ENCODE assay signal across 13 cellular contexts in genomic region chr9:120873512-120873911, GRCh38. TPM values are rescaled to one million over a fixed set of nuclear protein-coding genes. Genes with fewer than 3 reads are reported as not detected.
DNase-seq lines count a peak whose midpoint lies in the region; ATAC-seq, FAIRE-seq and TF ChIP-seq lines count a peak whose summit lies in the region.
"Had no signal": no experiment of that assay in that cellular context is flagged by ENCODE, and none has a peak within 500 bp of the region (broad histone marks: within the 10 kb centered on the region; RNA-seq: fewer than 3 reads in every experiment).

No MANE protein-coding gene starts in this region.

- peaks cover 19% of the 10 kb centered on the region for H3K79me2 ChIP-seq in HCT116 (ENCODE audit: insufficient read depth, low read length)

- POLR2A ChIA-PET in A549 (lab: Yijun Ruan, JAX), result interaction anchor here (1.0 to 1.6 kb wide), 2 partner anchors 56 to 80 kb away, joined by 5 to 6 read pairs; partner anchors contain the start of gene FBXW2
- POLR2A ChIA-PET in HCT116 (lab: Charles Lee), result interaction anchor here (0.8 to 1.1 kb wide), 2 partner anchors 30 to 58 kb away, joined by 3 read pairs; no protein-coding TSS in a partner anchor
- POLR2A ChIA-PET in HEK293T (lab: Yijun Ruan, JAX), result interaction anchor here (1.3 kb wide), 2 partner anchors 16 to 80 kb away, joined by 3 to 5 read pairs; partner anchors contain the start of gene FBXW2

- BruUV-seq in HCT116 (replicated peaks; lab: Mats Ljungman, UMichigan), result no TSS peak

- H3K4me3 ChIP-seq in A549, result no peak overlapping the region
- H3K4me3 ChIP-seq in HCT116 (replicated peaks in 1 of 2; ENCODE audit: low read depth in 1 of 2, low read length in 2 of 2), result peak overlapping the region in 1 of 2 experiments; percentile 20; a peak in 1 of 4 replicates
- H3K4me3 ChIP-seq in RWPE2 (ENCODE audit: severe bottlenecking), result no peak overlapping the region
- no peak overlapping the region for H3K4me3 ChIP-seq in aorta (ENCODE audit: low read length in 2 of 2)
- H3K4me3 ChIP-seq: body of pancreas had no signal

- H3K9ac ChIP-seq in HCT116 (ENCODE audit: low read length), result peak overlapping the region; percentile 26

- intact Hi-C loops in HCT116 (cut with micrococcal nuclease) (no loop called here), aorta (cut with DNase I) (no loop called here)

- CTCF ChIA-PET in A549 (lab: Yijun Ruan, JAX), result interaction anchor here (2.0 to 2.7 kb wide), 2 partner anchors 27 to 63 kb away, joined by 5 to 14 read pairs; no protein-coding TSS in a partner anchor
- CTCF ChIA-PET in HCT116 (lab: Charles Lee), result interaction anchor here (0.9 kb wide), 1 partner anchor 68 kb away, joined by 3 read pairs; no protein-coding TSS in a partner anchor
- CTCF ChIA-PET in HEK293T (lab: Yijun Ruan, JAX), result interaction anchor here (0.6 kb wide), 1 partner anchor 50 kb away, joined by 3 read pairs; no protein-coding TSS in a partner anchor

- H3K4me2 ChIP-seq in A549 (peak overlapping the region; percentile 93), HCT116 (ENCODE audit: low read length) (peak overlapping the region; percentile 97)

- TF ChIP-seq POLR2A in A549 (IDR thresholded peaks at IDR 0.05; ENCODE audit: low read length), result no peak
- TF ChIP-seq POLR2A in HCT116 (IDR thresholded peaks at IDR 0.05; ENCODE audit: borderline replicate concordance, extremely low read depth, insufficient read depth, insufficient read length), result no peak

- DNase-seq in A549 (ENCODE audit: low read depth in 1 of 2, low spot score in 1 of 2), result peak; percentile 62 to 73
- peak; percentile 59 for DNase-seq in HCT116 (ENCODE audit: low read depth, low spot score)
- peak; percentile 94 for DNase-seq in RWPE2 (ENCODE audit: low spot score)
- DNase-seq in foreskin keratinocyte, result peak; percentile 84 to 92
- DNase-seq in NCI-H1417 treated with DMSO at 0.1 percent for 48 hours (lab: John Stamatoyannopoulos, UW), result no peak
- no peak for DNase-seq in HEK293T (ENCODE audit: extremely low spot score)
- DNase-seq in aorta, result no peak
- DNase-seq: head of caudate nucleus, NCI-H2107, posterior cingulate gyrus had no signal

- no peak overlapping the region for H2AFZ ChIP-seq in HCT116 (ENCODE audit: low read depth, low read length, poor library complexity, severe bottlenecking)

- H3K9me3 ChIP-seq in A549 (no peaks in the 10 kb centered on the region), HCT116 (ENCODE audit: control insufficient read depth in 1 of 2, insufficient read depth in 1 of 2, low read depth in 1 of 2, low read length in 2 of 2) (no peaks in the 10 kb centered on the region), RWPE2 (ENCODE audit: severe bottlenecking) (no peaks in the 10 kb centered on the region), aorta (ENCODE audit: control insufficient read depth, low read length) (no peaks in the 10 kb centered on the region)
- H3K9me3 ChIP-seq: body of pancreas had no signal

- TF ChIP-seq EP300 in A549 (IDR thresholded peaks at IDR 0.05), result no peak

- H3K4me1 ChIP-seq in A549 (peaks cover 49% of the 10 kb centered on the region), HCT116 (ENCODE audit: control insufficient read depth in 1 of 2, insufficient read depth in 2 of 2, low read length in 2 of 2) (peaks cover 47 to 63% of the 10 kb centered on the region in 2 experiments), RWPE2 (ENCODE audit: insufficient read depth, poor library complexity, severe bottlenecking) (peaks cover 29% of the 10 kb centered on the region), foreskin keratinocyte (peaks cover 9% of the 10 kb centered on the region), aorta (ENCODE audit: control insufficient read depth in 1 of 2, insufficient read depth in 2 of 2, low read length in 2 of 2) (no peaks in the 10 kb centered on the region)

- H3K27ac ChIP-seq in A549 (peak overlapping the region; percentile 99), HCT116 (ENCODE audit: low read depth, low read length) (peak overlapping the region; percentile 89), RWPE2 (ENCODE audit: poor library complexity, severe bottlenecking) (peak overlapping the region; percentile 97), foreskin keratinocyte (peak overlapping the region; percentile 1), aorta (ENCODE audit: low read depth in 1 of 2, low read length in 2 of 2) (no peak overlapping the region)
- H3K27ac ChIP-seq: body of pancreas, C4-2B had no signal

- no peaks in the 10 kb centered on the region for H3K9me2 ChIP-seq in HCT116 (ENCODE audit: insufficient read depth)

- no peak for TF ChIP-seq CTCF in A549 (IDR thresholded peaks at IDR 0.05)
- TF ChIP-seq CTCF in HCT116 (IDR thresholded peaks at IDR 0.05 in 2 of 3, conservative IDR thresholded peaks at IDR 0.05 in 1 of 3; ENCODE audit: borderline replicate concordance in 1 of 3, insufficient read depth in 1 of 3, low read depth in 2 of 3, low read length in 2 of 3), result no peak
- no peak for TF ChIP-seq CTCF in RWPE2 (IDR thresholded peaks at IDR 0.05; ENCODE audit: poor library complexity, severe bottlenecking)
- no peak for TF ChIP-seq CTCF in foreskin keratinocyte (conservative IDR thresholded peaks at IDR 0.05)

- TF ChIP-seq RAD21 in A549 (conservative IDR thresholded peaks at IDR 0.05 in 1 of 2, IDR thresholded peaks at IDR 0.05 in 1 of 2) (no peak), HCT116 (IDR thresholded peaks at IDR 0.05; ENCODE audit: low read depth) (no peak)

- no peaks in the 10 kb centered on the region for H4K20me1 ChIP-seq in HCT116 (ENCODE audit: insufficient read depth)

- no peak for ATAC-seq in A549
- ATAC-seq in HCT116, result peak; percentile 18; the same call in 1 of the 2 replicates
- ATAC-seq in RWPE2 (ENCODE audit: low read depth), result peak; percentile 66
- peak; percentile 62 for ATAC-seq in foreskin keratinocyte
- no peak for ATAC-seq in GM19463 (IDR thresholded peaks at IDR 0.05; ENCODE audit: unreplicated experiment)
- no peak for ATAC-seq in aorta (ENCODE audit: low FRiP score)
- ATAC-seq: body of pancreas had no signal

- no peak for FAIRE-seq in A549 (lab: Jason Lieb, UNC)

- RAD21 ChIA-PET in HCT116 (lab: Charles Lee; ENCODE audit: low non-redundant PET in 1 of 2, low total read pairs in 2 of 2, uncharacterized antibody in 2 of 2, unreplicated experiment in 2 of 2), result no interaction called here

- peaks cover 0 to 19% of the 10 kb centered on the region in 2 experiments; a peak in 1 of 4 replicates for H3K36me3 ChIP-seq in HCT116 (ENCODE audit: control insufficient read depth in 1 of 2, insufficient read depth in 2 of 2, low read length in 2 of 2)
- H3K36me3 ChIP-seq in RWPE2 (ENCODE audit: low read depth), result peaks cover 56% of the 10 kb centered on the region
- H3K36me3 ChIP-seq in aorta (ENCODE audit: control insufficient read depth in 1 of 2, insufficient read depth in 2 of 2, low read length in 1 of 2), result peaks cover 0 to 6% of the 10 kb centered on the region in 2 donors

- 17% methylated on average over 4 of the region's 4 CpGs for WGBS in A549 (ENCODE audit: missing lambda C conversion rate)
- 62 to 70% methylated on average over 4 of the region's 4 CpGs for WGBS in aorta, 2 donors

- H3K27me3 ChIP-seq in HCT116 (ENCODE audit: insufficient read depth, low read length) (no peaks in the 10 kb centered on the region), RWPE2 (ENCODE audit: insufficient read depth, poor library complexity, severe bottlenecking) (no peaks in the 10 kb centered on the region), foreskin keratinocyte (no peaks in the 10 kb centered on the region), aorta (ENCODE audit: control insufficient read depth in 1 of 2, insufficient read depth in 2 of 2, low read length in 1 of 2) (no peaks in the 10 kb centered on the region)
- H3K27me3 ChIP-seq: body of pancreas had no signal

TF ChIP-seq in A549, 52 proteins besides CTCF, POLR2A, EP300 and RAD21 (continues in another document):
- TF ChIP-seq GATA3 (IDR thresholded peaks at IDR 0.05; ENCODE audit: borderline replicate concordance), result peak; percentile 70; the same call in 1 of the 2 replicates

TF ChIP-seq in HCT116, 20 proteins besides CTCF, POLR2A, EP300 and RAD21 (continues in another document):
- 0 out of 2 replicates have a peak, but pooled peaks have one; percentile 26 for TF ChIP-seq ZFX (IDR thresholded peaks at IDR 0.05)

TF ChIP-seq in HEK293T, 16 proteins besides CTCF, POLR2A, EP300 and RAD21 (continues in another document):
- TF ChIP-seq FOXK2 (IDR thresholded peaks at IDR 0.05), result no peak
- no peak for TF ChIP-seq ZNF384 (IDR thresholded peaks at IDR 0.05)
- TF ChIP-seq CTBP1 (IDR thresholded peaks at IDR 0.05; ENCODE audit: borderline replicate concordance), result no peak

RNA-seq across cellular contexts. Expression of gene PHF19, which starts 3.5 kb away (rescaled TPM):
- polyA plus RNA-seq in A549 (2011; rRNA removed) (50.7 and 64.9 TPM in 2 replicates), A549 (2017; fragmentation: RNase III; extraction: RNeasy Plus Mini Kit Qiagen cat#74134 plus additional on column Dnase treatment) (102 to 105 TPM (median 104 TPM) in 3 replicates), foreskin keratinocyte (89.0 and 105 TPM in 2 replicates), aorta (10 to 100 TPM; 25.9 to 66.7 TPM)
- polyA plus RNA-seq in A549 (2012; cell fraction: cytosol; rRNA removed), result 185 and 190 TPM in 2 replicates
- polyA plus RNA-seq in A549 (2012; cell fraction: nucleus; rRNA removed), result 139 and 140 TPM in 2 replicates
- polyA minus RNA-seq in A549 (2011; rRNA and poly(A)+ RNA removed), result 103 and 110 TPM in 2 replicates
- total RNA-seq in HCT116 (2021; ENCODE audit: unreplicated experiment) (74.0 TPM), foreskin keratinocyte (67.2 and 82.1 TPM in 2 replicates), aorta (10 to 100 TPM; 40.1 to 62.3 TPM)
- 69.8 and 83.1 TPM in 2 replicates for polyA plus RNA-seq in HCT116 (2012)

RNA-seq across cellular contexts. Expression of gene PSMD5, which starts 30.8 kb away (rescaled TPM):
- polyA plus RNA-seq in A549 (2011; rRNA removed) (52.3 and 63.7 TPM in 2 replicates), A549 (2017; fragmentation: RNase III; extraction: RNeasy Plus Mini Kit Qiagen cat#74134 plus additional on column Dnase treatment) (34.6 to 42.4 TPM (median 40.0 TPM) in 3 replicates), foreskin keratinocyte (21.5 and 25.9 TPM in 2 replicates), aorta (10 to 100 TPM; 17.4 to 24.8 TPM)
- 19.4 and 22.8 TPM in 2 replicates for polyA plus RNA-seq in A549 (2012; cell fraction: cytosol; rRNA removed)
- 8.8 and 12.9 TPM in 2 replicates for polyA plus RNA-seq in A549 (2012; cell fraction: nucleus; rRNA removed)
- 17.1 and 17.5 TPM in 2 replicates for polyA minus RNA-seq in A549 (2011; rRNA and poly(A)+ RNA removed)
- total RNA-seq in HCT116 (2021; ENCODE audit: unreplicated experiment) (64.3 TPM), foreskin keratinocyte (44.8 and 46.2 TPM in 2 replicates), aorta (10 to 100 TPM; 41.2 to 44.8 TPM)
- polyA plus RNA-seq in HCT116 (2012), result 24.4 and 31.4 TPM in 2 replicates

RNA-seq across cellular contexts. Expression of gene TRAF1, which starts 53.1 kb away (rescaled TPM):
- 3.4 and 4.1 TPM in 2 replicates for polyA plus RNA-seq in A549 (2011; rRNA removed)
- polyA plus RNA-seq in A549 (2012; cell fraction: cytosol; rRNA removed), result 2.1 and 2.6 TPM in 2 replicates
- 8.0 and 8.1 TPM in 2 replicates for polyA plus RNA-seq in A549 (2012; cell fraction: nucleus; rRNA removed)
- polyA plus RNA-seq in A549 (2017; fragmentation: RNase III; extraction: RNeasy Plus Mini Kit Qiagen cat#74134 plus additional on column Dnase treatment), result 2.0 to 4.6 TPM (median 2.1 TPM) in 3 replicates
- polyA minus RNA-seq in A549 (2011; rRNA and poly(A)+ RNA removed), result 3.8 and 5.4 TPM in 2 replicates
- total RNA-seq in HCT116 (2021; ENCODE audit: unreplicated experiment), result 1.7 TPM
- 0.94 and 1.2 TPM in 2 replicates for polyA plus RNA-seq in HCT116 (2012)
- total RNA-seq in foreskin keratinocyte, result 0.78 and 0.99 TPM in 2 replicates
- 0.56 and 0.78 TPM in 2 replicates for polyA plus RNA-seq in foreskin keratinocyte
- total RNA-seq in aorta, result 10 to 100 TPM; 19.8 to 25.7 TPM
- 10 to 100 TPM; 10.5 to 43.3 TPM for polyA plus RNA-seq in aorta

Comparison
In these comparisons a context has a peak if more than half of its experiments do, and no peak if none do; other contexts are left out.
1. ATAC-seq: peak in HCT116 (single experiment), RWPE2 (single experiment) and foreskin keratinocyte (single experiment); none in A549 (0 of 2), GM19463 (single experiment) and aorta (single experiment).
2. DNase-seq: peak in A549 (2 of 2), HCT116 (single experiment), RWPE2 (single experiment) and foreskin keratinocyte (2 of 2); none in NCI-H1417 treated with DMSO at 0.1 percent for 48 hours (single experiment), HEK293T (single experiment) and aorta (0 of 2).
3. H3K27ac ChIP-seq: peak in A549 (2 of 2), HCT116 (single experiment), RWPE2 (single experiment) and foreskin keratinocyte (single experiment); none in aorta (0 of 2).
4. Of the 6 proteins assayed by ChIP-seq in both A549 and HCT116: peak only in A549: MAX; only in HCT116: none; in both: none; in neither: 5.